9 cellular contexts compared by ENCODE assay signal in the genomic region with DNA sequence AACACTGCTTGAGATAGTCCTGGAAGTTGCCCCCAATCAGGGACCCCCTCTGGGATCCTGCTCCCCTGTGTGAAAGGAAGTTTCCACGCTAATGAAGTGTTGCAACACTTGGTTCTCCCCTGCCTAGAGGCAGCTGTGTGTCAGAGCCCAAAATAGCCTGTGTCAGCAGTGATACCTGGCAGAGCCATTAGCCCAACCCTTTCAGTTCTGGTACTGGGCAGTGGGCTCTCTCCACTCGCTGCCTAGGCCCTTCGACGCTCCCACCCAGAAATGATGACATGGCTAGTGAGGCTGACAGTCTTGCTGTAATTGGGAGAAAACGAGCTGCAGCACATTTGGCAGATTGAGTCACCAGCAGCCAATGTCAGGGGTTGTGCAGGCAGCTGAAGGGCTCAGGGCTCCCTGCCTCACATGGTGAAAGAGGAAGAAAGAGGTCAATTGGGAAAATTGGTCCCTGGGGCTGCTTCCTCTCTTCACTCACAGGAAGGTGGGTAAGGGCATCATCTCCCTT. TPM values are rescaled to one million over a fixed set of nuclear protein-coding genes. Genes with fewer than 3 reads are reported as not detected.
A peak's percentile ranks its signal among the peaks of the same experiment; 100 is the strongest.
DNase-seq lines count a peak whose midpoint lies in the region; FAIRE-seq and TF ChIP-seq lines count a peak whose summit lies in the region.
"Had no signal": no experiment of that assay in that cellular context is flagged by ENCODE, and none has a peak within 500 bp of the region (broad histone marks: within the 10 kb centered on the region; RNA-seq: fewer than 3 reads in every experiment).

No MANE protein-coding gene starts in this region.

- no peak overlapping the region for H3K4me2 ChIP-seq in trophoblast cell (ENCODE audit: low read length)

- H3K27me3 ChIP-seq in esophagus (ENCODE audit: control insufficient read depth in 1 of 2, insufficient read depth in 2 of 2, low read length in 2 of 2) (no peaks in the 10 kb centered on the region), trophoblast cell (ENCODE audit: insufficient read depth, low read length) (no peaks in the 10 kb centered on the region)

- DNase-seq in GM12892 (ENCODE audit: insufficient read length) (no peak), RPMI7951 (ENCODE audit: low read depth) (peak; percentile 32), trophoblast cell (peak in 1 of 2 donors; percentile 38), HTR-8/SVneo (ENCODE audit: insufficient read length, low spot score) (no peak)
- DNase-seq in stimulated activated CD4-positive, alpha-beta T cell treated with anti-CD3 and anti-CD28 coated beads, Interleukin-4, amount 100 ng/mL, for 4 hours, result no peak
- DNase-seq in activated effector memory CD4-positive, alpha-beta T cell treated with anti-CD3 and anti-CD28 coated beads, Interleukin-2, amount 50 U/mL, for 16 hours, result no peak
- no peak for DNase-seq in stimulated activated CD4-positive, alpha-beta T cell treated with anti-CD3 and anti-CD28 coated beads, Interleukin-2, amount 100 ng/mL, for 24 hours

- peak overlapping the region; percentile 83 to 92 for H3K27ac ChIP-seq in esophagus (ENCODE audit: low read depth in 2 of 2, low read length in 1 of 2)
- peak overlapping the region; percentile 7 for H3K27ac ChIP-seq in trophoblast cell (ENCODE audit: low read depth, low read length)

- H3K4ac ChIP-seq in trophoblast cell (ENCODE audit: low read depth, low read length), result no peak overlapping the region

- H4K12ac ChIP-seq in trophoblast cell (ENCODE audit: low read depth, low read length), result no peak overlapping the region

- 45 to 60% methylated on average over 5 of the region's 5 CpGs for WGBS in esophagus, 2 donors
- WGBS in trophoblast cell (ENCODE audit: extremely low coverage, insufficient coverage, insufficient read length), result no CpG with 5 or more reads among the region's 5 CpGs

- no peak overlapping the region for H3K4me3 ChIP-seq in esophagus (ENCODE audit: low read depth in 1 of 2, low read length in 2 of 2)
- H3K4me3 ChIP-seq in trophoblast cell (ENCODE audit: low read depth, low read length), result no peak overlapping the region

- H3K79me1 ChIP-seq in trophoblast cell (ENCODE audit: low read length), result peaks cover 8% of the 10 kb centered on the region

- H3K18ac ChIP-seq in trophoblast cell (ENCODE audit: low read length), result no peak overlapping the region

- H3K79me2 ChIP-seq in trophoblast cell (ENCODE audit: control insufficient read depth, insufficient read depth, low read length, poor library complexity), result peaks cover 9% of the 10 kb centered on the region

- H3K9me3 ChIP-seq in esophagus (ENCODE audit: control insufficient read depth in 2 of 2, insufficient read depth in 1 of 2, low read depth in 1 of 2, low read length in 1 of 2), result no peaks in the 10 kb centered on the region
- H3K9me3 ChIP-seq in trophoblast cell (ENCODE audit: insufficient read depth, low read depth, low read length), result no peaks in the 10 kb centered on the region

- H4K8ac ChIP-seq in trophoblast cell (ENCODE audit: low read depth, low read length), result no peak overlapping the region

- FAIRE-seq in GM12892 (lab: Jason Lieb, UNC) (peak; percentile 65), HTR-8/SVneo (lab: Jason Lieb, UNC) (no peak)

- H3K14ac ChIP-seq in trophoblast cell (ENCODE audit: low read length), result no peak overlapping the region

- H2AFZ ChIP-seq in trophoblast cell (ENCODE audit: insufficient read depth, low read length, poor library complexity), result no peak overlapping the region

- H2BK5ac ChIP-seq in trophoblast cell (ENCODE audit: low read depth, low read length, poor library complexity), result no peak overlapping the region

- no peak overlapping the region for H4K91ac ChIP-seq in trophoblast cell (ENCODE audit: low read depth, low read length)

- no peak for TF ChIP-seq POLR2A in GM12892 (IDR thresholded peaks at IDR 0.05; ENCODE audit: low read depth, low read length)

- no peak overlapping the region for H2AK5ac ChIP-seq in trophoblast cell (ENCODE audit: low read length)

- no peak overlapping the region for H2BK120ac ChIP-seq in trophoblast cell (ENCODE audit: insufficient read depth, low read length, poor library complexity)

- no peak overlapping the region for H3K23ac ChIP-seq in trophoblast cell (ENCODE audit: low read length)

- no peak overlapping the region for H2BK12ac ChIP-seq in trophoblast cell (ENCODE audit: low read length)

- H3K36me3 ChIP-seq in esophagus (ENCODE audit: control insufficient read depth in 2 of 2, insufficient read depth in 2 of 2, low read length in 1 of 2) (peaks cover 4% of the 10 kb centered on the region in 2 donors), trophoblast cell (ENCODE audit: control insufficient read depth in 1 of 2, insufficient read depth in 2 of 2, low read length in 2 of 2) (peaks cover 16 to 19% of the 10 kb centered on the region in 2 experiments)

- H3K9ac ChIP-seq in trophoblast cell (ENCODE audit: low read length), result no peak overlapping the region

- H3K4me1 ChIP-seq in esophagus (ENCODE audit: control insufficient read depth in 2 of 2, insufficient read depth in 2 of 2, low read length in 1 of 2) (peaks cover 0 to 9% of the 10 kb centered on the region in 2 donors), trophoblast cell (ENCODE audit: control insufficient read depth in 1 of 2, insufficient read depth in 2 of 2, low read length in 2 of 2) (peaks cover 7 to 15% of the 10 kb centered on the region in 2 experiments)

RNA-seq across cellular contexts. Expression of gene NXF1, which starts 1.4 kb away (rescaled TPM):
- 51.3 TPM for polyA plus RNA-seq in GM12892 (2012; ENCODE audit: missing spikeins)
- total RNA-seq in RPMI7951 (2014; rRNA removed; shearing (Covaris generic)), result 24.9 and 26.1 TPM in 2 replicates
- polyA plus RNA-seq in esophagus, result 10 to 100 TPM; 77.9 to 84.7 TPM
- polyA plus RNA-seq in trophoblast cell (2013), result 65.8 and 70.4 TPM in 2 replicates

RNA-seq across cellular contexts. Expression of gene TMEM223, which starts 14.9 kb away (rescaled TPM):
- 10.3 TPM for polyA plus RNA-seq in GM12892 (2012; ENCODE audit: missing spikeins)
- 41.0 and 55.3 TPM in 2 replicates for total RNA-seq in RPMI7951 (2014; rRNA removed; shearing (Covaris generic))
- 10 to 100 TPM; 13.8 to 19.7 TPM for polyA plus RNA-seq in esophagus
- polyA plus RNA-seq in trophoblast cell (2013), result 28.3 and 29.0 TPM in 2 replicates

RNA-seq across cellular contexts. Expression of gene TMEM179B, which starts 19.5 kb away (rescaled TPM):
- 21.1 TPM for polyA plus RNA-seq in GM12892 (2012; ENCODE audit: missing spikeins)
- total RNA-seq in RPMI7951 (2014; rRNA removed; shearing (Covaris generic)), result 88.3 and 110 TPM in 2 replicates
- polyA plus RNA-seq in esophagus, result 10 to 100 TPM; 30.5 to 41.2 TPM
- polyA plus RNA-seq in trophoblast cell (2013), result 75.0 and 77.2 TPM in 2 replicates

RNA-seq across cellular contexts. Expression of gene STX5, which starts 25.2 kb away (rescaled TPM):
- 23.9 TPM for polyA plus RNA-seq in GM12892 (2012; ENCODE audit: missing spikeins)
- total RNA-seq in RPMI7951 (2014; rRNA removed; shearing (Covaris generic)), result 40.7 and 43.1 TPM in 2 replicates
- 10 to 100 TPM; 14.5 to 25.2 TPM for polyA plus RNA-seq in esophagus
- 70.9 and 72.0 TPM in 2 replicates for polyA plus RNA-seq in trophoblast cell (2013)

RNA-seq across cellular contexts. Expression of gene TEX54, which starts 26.0 kb away (rescaled TPM):
- polyA plus RNA-seq in GM12892 (2012; ENCODE audit: missing spikeins), result not detected
- not detected in 2 replicates for total RNA-seq in RPMI7951 (2014; rRNA removed; shearing (Covaris generic))
- polyA plus RNA-seq in esophagus, result not detected
- polyA plus RNA-seq in trophoblast cell (2013), result not detected in 2 replicates
- total RNA-seq: dermis microvascular lymphatic vessel endothelial cell had no signal
